In genomic region chr19:1455336-1456120, GRCh38 we compare ENCODE assay signal across 1 cellular context.
A peak's percentile ranks its signal among the peaks of the same experiment; 100 is the strongest.
TF ChIP-seq lines count a peak whose summit lies in the region.

No MANE protein-coding gene starts in this region.

TF ChIP-seq in K562, 482 proteins besides CTCF, POLR2A, EP300 and RAD21 (continued from another document and continues in another):
- no peak for TF ChIP-seq ZNF133 (CRISPR knock-in tag; IDR thresholded peaks at IDR 0.05)
- TF ChIP-seq FOXP4 (CRISPR knock-in tag; IDR thresholded peaks at IDR 0.05; ENCODE audit: borderline replicate concordance) = 0 out of 2 replicates have a peak, but pooled peaks have one; percentile 12
- no peak for TF ChIP-seq SMARCC2 (IDR thresholded peaks at IDR 0.05; ENCODE audit: low read depth)
- no peak for TF ChIP-seq LCOR (CRISPR knock-in tag; IDR thresholded peaks at IDR 0.05)
- TF ChIP-seq ZEB2 (IDR thresholded peaks at IDR 0.05) = no peak
- TF ChIP-seq HNRNPK (IDR thresholded peaks at IDR 0.05; ENCODE audit: low read depth, low read length, poor library complexity, severe bottlenecking) = no peak
- TF ChIP-seq THRAP3 (IDR thresholded peaks at IDR 0.05; ENCODE audit: borderline replicate concordance) = no peak
- no peak for TF ChIP-seq SIN3B (IDR thresholded peaks at IDR 0.05; ENCODE audit: low read depth)
- TF ChIP-seq SP1 (CRISPR knock-in tag; IDR thresholded peaks at IDR 0.05) = peak; percentile 93
- peak; percentile 62; the same call in 1 of the 2 replicates for TF ChIP-seq ZBTB7A (IDR thresholded peaks at IDR 0.05; ENCODE audit: borderline replicate concordance, control insufficient read depth, low read depth, low read length)
- TF ChIP-seq IFI16 (CRISPR knock-in tag; IDR thresholded peaks at IDR 0.05) = no peak
- TF ChIP-seq EHMT2 (IDR thresholded peaks at IDR 0.05) = no peak
- TF ChIP-seq GABPA (tag; conservative IDR thresholded peaks at IDR 0.05; ENCODE audit: low read depth) = no peak
- peak; percentile 76 to 81 for TF ChIP-seq NRF1 (conservative IDR thresholded peaks at IDR 0.05 in 1 of 2, IDR thresholded peaks at IDR 0.05 in 1 of 2)
- 0 out of 2 replicates have a peak, but pooled peaks have one; percentile 26 for TF ChIP-seq LARP7 (IDR thresholded peaks at IDR 0.05)
- TF ChIP-seq ZNF41 (CRISPR knock-in tag; conservative IDR thresholded peaks at IDR 0.05) = no peak
- TF ChIP-seq TCF7 (IDR thresholded peaks at IDR 0.05; ENCODE audit: borderline replicate concordance) = no peak
- TF ChIP-seq PRDM10 (IDR thresholded peaks at IDR 0.05; ENCODE audit: partially characterized antibody) = peak; percentile 5
- no peak for TF ChIP-seq ZNF277 (CRISPR knock-in tag; IDR thresholded peaks at IDR 0.05; ENCODE audit: borderline replicate concordance)
- no peak for TF ChIP-seq WHSC1 (IDR thresholded peaks at IDR 0.05; ENCODE audit: low read length)
- TF ChIP-seq TCF7L2 (IDR thresholded peaks at IDR 0.05; ENCODE audit: low read depth, low read length) = no peak
- no peak for TF ChIP-seq NONO (IDR thresholded peaks at IDR 0.05; ENCODE audit: low read depth in 2 of 2, low read length in 1 of 2)
- TF ChIP-seq HDGF (IDR thresholded peaks at IDR 0.05) = 0 out of 2 replicates have a peak, but pooled peaks have one; percentile 59
- TF ChIP-seq MECOM (CRISPR knock-in tag; IDR thresholded peaks at IDR 0.05) = no peak
- no peak for TF ChIP-seq ZBED1 (IDR thresholded peaks at IDR 0.05)
- no peak for TF ChIP-seq HOMEZ (CRISPR knock-in tag; IDR thresholded peaks at IDR 0.05)
- TF ChIP-seq E2F5 (CRISPR knock-in tag; IDR thresholded peaks at IDR 0.05) = no peak
- no peak for TF ChIP-seq ETS2 (tag; IDR thresholded peaks at IDR 0.05; ENCODE audit: borderline replicate concordance, poor library complexity, severe bottlenecking)
- TF ChIP-seq CTCFL (IDR thresholded peaks at IDR 0.05; ENCODE audit: borderline replicate concordance, insufficient read depth, low read depth, low read length, poor library complexity, severe bottlenecking) = peak; percentile 52
- TF ChIP-seq POLR3G (IDR thresholded peaks at IDR 0.05; ENCODE audit: extremely low read depth, insufficient read length, insufficient replicate concordance) = no peak
- peak; percentile 74 for TF ChIP-seq HMGN3 (IDR thresholded peaks at IDR 0.05; ENCODE audit: borderline replicate concordance, extremely low read depth, insufficient read length, low read depth, low read length)
- peak; percentile 83 to 89 for TF ChIP-seq E2F6 (IDR thresholded peaks at IDR 0.05; ENCODE audit: borderline replicate concordance in 1 of 2, extremely low read depth in 1 of 2, insufficient read depth in 1 of 2, insufficient read length in 1 of 2, low read depth in 1 of 2, low read length in 1 of 2, poor library complexity in 1 of 2, severe bottlenecking in 1 of 2)
- TF ChIP-seq ZNF197 (CRISPR knock-in tag; IDR thresholded peaks at IDR 0.05; ENCODE audit: low read depth) = no peak
- no peak for TF ChIP-seq HEY1 (CRISPR knock-in tag; IDR thresholded peaks at IDR 0.05; ENCODE audit: borderline replicate concordance)
- no peak for TF ChIP-seq THAP12 (CRISPR knock-in tag; IDR thresholded peaks at IDR 0.05)
- no peak for TF ChIP-seq MNT (conservative IDR thresholded peaks at IDR 0.05)
- TF ChIP-seq ZNF384 (IDR thresholded peaks at IDR 0.05; ENCODE audit: low read depth, low read length) = no peak
- no peak for TF ChIP-seq DPF2 (IDR thresholded peaks at IDR 0.05)
- no peak for TF ChIP-seq NR2C1 (IDR thresholded peaks at IDR 0.05)
- no peak for TF ChIP-seq NR2C1 (tag; IDR thresholded peaks at IDR 0.05)
- 0 out of 2 replicates have a peak, but pooled peaks have one; percentile 14 for TF ChIP-seq TCF3 (CRISPR knock-in tag; IDR thresholded peaks at IDR 0.05)
- TF ChIP-seq E4F1 (CRISPR knock-in tag; IDR thresholded peaks at IDR 0.05; ENCODE audit: borderline replicate concordance) = no peak
- TF ChIP-seq BACH1 (tag; IDR thresholded peaks at IDR 0.05) = no peak
- no peak for TF ChIP-seq HDAC8 (tag; IDR thresholded peaks at IDR 0.05)
- TF ChIP-seq RBFOX2 (IDR thresholded peaks at IDR 0.05; ENCODE audit: low read depth, low read length) = 0 out of 2 replicates have a peak, but pooled peaks have one; percentile 10
- no peak for TF ChIP-seq STAG1 (CRISPR knock-in tag; IDR thresholded peaks at IDR 0.05; ENCODE audit: borderline replicate concordance)
